Comparison of ENCODE assay signal across 15 cellular contexts in genomic region chr19:57113501-57113900, GRCh38. TPM values are rescaled to one million over a fixed set of nuclear protein-coding genes. Genes with fewer than 3 reads are reported as not detected.
"Had no signal": no experiment of that assay in that cellular context is flagged by ENCODE, and none has a peak within 500 bp of the region (broad histone marks: within the 10 kb centered on the region; RNA-seq: fewer than 3 reads in every experiment).

No MANE protein-coding gene starts in this region.

RNA-seq across cellular contexts. Expression of gene USP29, which starts 6.3 kb away (rescaled TPM):
- total RNA-seq: activated B cell treated with CpG ODN at 0.5 μM for 24 hours; activated CD4-positive, alpha-beta memory T cell treated with anti-CD3 and anti-CD28 coated beads for 36 hours; activated CD4-positive, alpha-beta memory T cell treated with anti-CD3 and anti-CD28 coated beads, Interleukin-2, amount 10 ng/mL, durations not matched to agents 7 days and 5 days; activated CD4-positive, alpha-beta T cell treated with anti-CD3 and anti-CD28 coated beads for 36 hours; activated CD4-positive, alpha-beta T cell treated with anti-CD3 and anti-CD28 coated beads, Interleukin-2, amount 10 ng/mL, durations not matched to agents 24 days and 14 days; activated CD4-positive, alpha-beta T cell treated with anti-CD3 and anti-CD28 coated beads, Interleukin-2, amount 10 ng/mL, durations not matched to agents 7 days and 5 days; activated CD8-positive, alpha-beta memory T cell treated with anti-CD3 and anti-CD28 coated beads for 36 hours; activated CD8-positive, alpha-beta memory T cell treated with anti-CD3 and anti-CD28 coated beads, Interleukin-2, amount 10 ng/mL, durations not matched to agents 7 days and 5 days; activated CD8-positive, alpha-beta T cell treated with anti-CD3 and anti-CD28 coated beads for 36 hours; activated CD8-positive, alpha-beta T cell treated with anti-CD3 and anti-CD28 coated beads, Interleukin-2, amount 10 ng/mL, durations not matched to agents 7 days and 5 days; T-cell; T-helper 1 cell treated with Interleukin-12 subunit alpha and Interleukin-12 subunit beta and Interleukin-4 antibody, amounts not matched to agents 30 ng/mL and 1 ng/mL, for 36 hours; T-helper 17 cell; T-helper 2 cell treated with Interferon-gamma antibody and Interleukin-4, amounts not matched to agents 100 ng/mL and 5 ng/mL, for 36 hours; WTC11 had no signal

RNA-seq across cellular contexts. Expression of gene ZIM3, which starts 31.5 kb away (rescaled TPM):
- total RNA-seq: activated B cell treated with CpG ODN at 0.5 μM for 24 hours; activated CD4-positive, alpha-beta memory T cell treated with anti-CD3 and anti-CD28 coated beads for 36 hours; activated CD4-positive, alpha-beta memory T cell treated with anti-CD3 and anti-CD28 coated beads, Interleukin-2, amount 10 ng/mL, durations not matched to agents 7 days and 5 days; activated CD4-positive, alpha-beta T cell treated with anti-CD3 and anti-CD28 coated beads for 36 hours; activated CD4-positive, alpha-beta T cell treated with anti-CD3 and anti-CD28 coated beads, Interleukin-2, amount 10 ng/mL, durations not matched to agents 24 days and 14 days; activated CD4-positive, alpha-beta T cell treated with anti-CD3 and anti-CD28 coated beads, Interleukin-2, amount 10 ng/mL, durations not matched to agents 7 days and 5 days; activated CD8-positive, alpha-beta memory T cell treated with anti-CD3 and anti-CD28 coated beads for 36 hours; activated CD8-positive, alpha-beta memory T cell treated with anti-CD3 and anti-CD28 coated beads, Interleukin-2, amount 10 ng/mL, durations not matched to agents 7 days and 5 days; activated CD8-positive, alpha-beta T cell treated with anti-CD3 and anti-CD28 coated beads for 36 hours; activated CD8-positive, alpha-beta T cell treated with anti-CD3 and anti-CD28 coated beads, Interleukin-2, amount 10 ng/mL, durations not matched to agents 7 days and 5 days; T-cell; T-helper 1 cell treated with Interleukin-12 subunit alpha and Interleukin-12 subunit beta and Interleukin-4 antibody, amounts not matched to agents 30 ng/mL and 1 ng/mL, for 36 hours; T-helper 17 cell; T-helper 2 cell treated with Interferon-gamma antibody and Interleukin-4, amounts not matched to agents 100 ng/mL and 5 ng/mL, for 36 hours; WTC11 had no signal

RNA-seq across cellular contexts. Expression of gene DUXA, which starts 53.8 kb away (rescaled TPM):
- total RNA-seq: activated B cell treated with CpG ODN at 0.5 μM for 24 hours; activated CD4-positive, alpha-beta memory T cell treated with anti-CD3 and anti-CD28 coated beads for 36 hours; activated CD4-positive, alpha-beta memory T cell treated with anti-CD3 and anti-CD28 coated beads, Interleukin-2, amount 10 ng/mL, durations not matched to agents 7 days and 5 days; activated CD4-positive, alpha-beta T cell treated with anti-CD3 and anti-CD28 coated beads for 36 hours; activated CD4-positive, alpha-beta T cell treated with anti-CD3 and anti-CD28 coated beads, Interleukin-2, amount 10 ng/mL, durations not matched to agents 24 days and 14 days; activated CD4-positive, alpha-beta T cell treated with anti-CD3 and anti-CD28 coated beads, Interleukin-2, amount 10 ng/mL, durations not matched to agents 7 days and 5 days; activated CD8-positive, alpha-beta memory T cell treated with anti-CD3 and anti-CD28 coated beads for 36 hours; activated CD8-positive, alpha-beta memory T cell treated with anti-CD3 and anti-CD28 coated beads, Interleukin-2, amount 10 ng/mL, durations not matched to agents 7 days and 5 days; activated CD8-positive, alpha-beta T cell treated with anti-CD3 and anti-CD28 coated beads for 36 hours; activated CD8-positive, alpha-beta T cell treated with anti-CD3 and anti-CD28 coated beads, Interleukin-2, amount 10 ng/mL, durations not matched to agents 7 days and 5 days; T-cell; T-helper 1 cell treated with Interleukin-12 subunit alpha and Interleukin-12 subunit beta and Interleukin-4 antibody, amounts not matched to agents 30 ng/mL and 1 ng/mL, for 36 hours; T-helper 17 cell; T-helper 2 cell treated with Interferon-gamma antibody and Interleukin-4, amounts not matched to agents 100 ng/mL and 5 ng/mL, for 36 hours; WTC11 had no signal
